Comparison of ENCODE assay signal across 1 cellular context in the genomic region with DNA sequence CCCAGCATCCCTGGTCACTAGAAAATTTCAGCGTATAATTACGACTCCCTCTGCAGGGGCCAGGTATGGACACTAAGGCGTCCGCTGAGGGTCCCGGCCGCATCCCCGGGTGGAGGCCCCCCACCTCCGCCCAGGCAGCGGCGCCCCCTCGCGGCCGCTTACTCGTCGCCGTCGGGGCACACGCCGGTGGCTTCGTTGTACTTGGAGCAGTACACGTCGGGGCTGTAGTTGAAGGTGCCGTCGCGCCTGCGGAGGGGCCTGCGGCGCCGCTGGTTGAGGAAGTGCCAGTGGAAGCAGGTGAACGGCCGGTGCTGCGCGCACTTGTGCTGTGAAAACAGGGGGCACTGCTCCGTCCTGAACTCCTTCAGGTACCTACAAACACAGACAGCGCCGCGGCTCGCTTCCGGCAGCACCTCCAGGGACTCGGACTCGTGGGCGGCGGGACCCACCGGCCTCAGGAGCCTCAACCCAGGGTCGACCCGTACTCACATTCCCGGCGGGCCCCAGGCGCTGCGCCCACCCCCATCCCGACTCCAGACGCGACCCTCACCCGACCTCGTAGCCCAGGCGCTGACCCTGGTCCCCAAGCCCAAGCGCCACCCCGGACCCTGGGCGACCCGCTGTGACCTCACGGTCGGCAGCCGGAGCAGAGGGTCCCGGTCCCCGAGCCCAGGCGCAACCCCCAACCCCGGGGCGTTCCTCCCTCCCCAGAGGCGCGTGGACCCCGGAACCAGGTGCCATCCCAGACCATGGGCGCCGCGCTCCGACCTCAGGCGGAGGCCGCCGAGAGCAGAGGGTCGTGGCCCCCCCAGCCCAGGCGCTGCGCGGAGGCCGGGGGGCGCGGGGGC.
TF ChIP-seq lines count a peak whose summit lies in the region.

No MANE protein-coding gene starts in this region.

TF ChIP-seq in K562, 482 proteins besides CTCF, POLR2A, EP300 and RAD21 (continued from another document and continues in another):
- TF ChIP-seq, protein P1, sequence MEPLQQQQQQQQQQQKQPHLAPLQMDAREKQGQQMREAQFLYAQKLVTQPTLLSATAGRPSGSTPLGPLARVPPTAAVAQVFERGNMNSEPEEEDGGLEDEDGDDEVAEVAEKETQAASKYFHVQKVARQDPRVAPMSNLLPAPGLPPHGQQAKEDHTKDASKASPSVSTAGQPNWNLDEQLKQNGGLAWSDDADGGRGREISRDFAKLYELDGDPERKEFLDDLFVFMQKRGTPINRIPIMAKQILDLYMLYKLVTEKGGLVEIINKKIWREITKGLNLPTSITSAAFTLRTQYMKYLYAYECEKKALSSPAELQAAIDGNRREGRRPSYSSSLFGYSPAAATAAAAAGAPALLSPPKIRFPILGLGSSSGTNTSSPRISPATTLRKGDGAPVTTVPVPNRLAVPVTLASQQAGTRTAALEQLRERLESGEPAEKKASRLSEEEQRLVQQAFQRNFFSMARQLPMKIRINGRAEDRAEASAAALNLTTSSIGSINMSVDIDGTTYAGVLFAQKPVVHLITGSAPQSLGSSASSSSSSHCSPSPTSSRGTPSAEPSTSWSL (CRISPR knock-in tag; IDR thresholded peaks at IDR 0.05; ENCODE audit: borderline replicate concordance): no peak
- TF ChIP-seq C11orf30 (IDR thresholded peaks at IDR 0.05; ENCODE audit: low read depth) (no peak), SIN3B (IDR thresholded peaks at IDR 0.05; ENCODE audit: low read depth) (peak; percentile 41; the same call in 1 of the 2 replicates), ZNF146 (CRISPR knock-in tag; IDR thresholded peaks at IDR 0.05; ENCODE audit: unreplicated experiment) (no peak), HSF4 (CRISPR knock-in tag; IDR thresholded peaks at IDR 0.05; ENCODE audit: borderline replicate concordance) (no peak), ZC3H11A (IDR thresholded peaks at IDR 0.05; ENCODE audit: low read depth, low read length) (no peak), RBM15 (IDR thresholded peaks at IDR 0.05; ENCODE audit: insufficient read depth, low read length) (no peak), ERF (CRISPR knock-in tag; IDR thresholded peaks at IDR 0.05) (0 out of 2 replicates have a peak, but pooled peaks have one; percentile 60), ZNF175 (CRISPR knock-in tag; IDR thresholded peaks at IDR 0.05; ENCODE audit: low read depth) (no peak), CBX5 (IDR thresholded peaks at IDR 0.05; ENCODE audit: borderline replicate concordance, low read depth) (no peak), TRIM24 (IDR thresholded peaks at IDR 0.05) (peak in 1 of 2 experiments; percentile 96; a peak in 2 of 4 replicates), SMARCC2 (IDR thresholded peaks at IDR 0.05; ENCODE audit: low read depth) (no peak), DACH1 (IDR thresholded peaks at IDR 0.05; ENCODE audit: partially characterized antibody) (no peak), TARDBP (IDR thresholded peaks at IDR 0.05) (no peak), ADNP (tag; IDR thresholded peaks at IDR 0.05) (no peak), HEY1 (CRISPR knock-in tag; IDR thresholded peaks at IDR 0.05; ENCODE audit: borderline replicate concordance) (no peak), FOXP1 (CRISPR knock-in tag; IDR thresholded peaks at IDR 0.05) (no peak; the same call in 1 of the 2 replicates), NFIC (IDR thresholded peaks at IDR 0.05) (peak; percentile 97), ZNF785 (CRISPR knock-in tag; IDR thresholded peaks at IDR 0.05) (no peak), CBFA2T3 (IDR thresholded peaks at IDR 0.05) (no peak), CBFA2T2 (conservative IDR thresholded peaks at IDR 0.05) (no peak), HDAC2 (IDR thresholded peaks at IDR 0.05) (no peak), KDM1A (IDR thresholded peaks at IDR 0.05) (peak in 1 of 2 experiments; percentile 85; a peak in 2 of 4 replicates), NRF1 (conservative IDR thresholded peaks at IDR 0.05 in 1 of 2, IDR thresholded peaks at IDR 0.05 in 1 of 2) (peak; percentile 40 to 48; a peak in 3 of 4 replicates), KLF13 (tag; IDR thresholded peaks at IDR 0.05; ENCODE audit: borderline replicate concordance, low read depth) (0 out of 2 replicates have a peak, but pooled peaks have one; percentile 30), MAZ (CRISPR knock-in tag; conservative IDR thresholded peaks at IDR 0.05 in 1 of 2, IDR thresholded peaks at IDR 0.05 in 1 of 2) (peak; percentile 84), CEBPG (CRISPR knock-in tag; IDR thresholded peaks at IDR 0.05) (no peak; the same call in 1 of the 2 replicates), CEBPG (tag; conservative IDR thresholded peaks at IDR 0.05 in 1 of 2, IDR thresholded peaks at IDR 0.05 in 1 of 2) (no peak), BRD4 (IDR thresholded peaks at IDR 0.05) (no peak)
- TF ChIP-seq, protein P2, sequence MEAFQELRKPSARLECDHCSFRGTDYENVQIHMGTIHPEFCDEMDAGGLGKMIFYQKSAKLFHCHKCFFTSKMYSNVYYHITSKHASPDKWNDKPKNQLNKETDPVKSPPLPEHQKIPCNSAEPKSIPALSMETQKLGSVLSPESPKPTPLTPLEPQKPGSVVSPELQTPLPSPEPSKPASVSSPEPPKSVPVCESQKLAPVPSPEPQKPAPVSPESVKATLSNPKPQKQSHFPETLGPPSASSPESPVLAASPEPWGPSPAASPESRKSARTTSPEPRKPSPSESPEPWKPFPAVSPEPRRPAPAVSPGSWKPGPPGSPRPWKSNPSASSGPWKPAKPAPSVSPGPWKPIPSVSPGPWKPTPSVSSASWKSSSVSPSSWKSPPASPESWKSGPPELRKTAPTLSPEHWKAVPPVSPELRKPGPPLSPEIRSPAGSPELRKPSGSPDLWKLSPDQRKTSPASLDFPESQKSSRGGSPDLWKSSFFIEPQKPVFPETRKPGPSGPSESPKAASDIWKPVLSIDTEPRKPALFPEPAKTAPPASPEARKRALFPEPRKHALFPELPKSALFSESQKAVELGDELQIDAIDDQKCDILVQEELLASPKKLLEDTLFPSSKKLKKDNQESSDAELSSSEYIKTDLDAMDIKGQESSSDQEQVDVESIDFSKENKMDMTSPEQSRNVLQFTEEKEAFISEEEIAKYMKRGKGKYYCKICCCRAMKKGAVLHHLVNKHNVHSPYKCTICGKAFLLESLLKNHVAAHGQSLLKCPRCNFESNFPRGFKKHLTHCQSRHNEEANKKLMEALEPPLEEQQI (IDR thresholded peaks at IDR 0.05): no peak
- TF ChIP-seq, protein P3, sequence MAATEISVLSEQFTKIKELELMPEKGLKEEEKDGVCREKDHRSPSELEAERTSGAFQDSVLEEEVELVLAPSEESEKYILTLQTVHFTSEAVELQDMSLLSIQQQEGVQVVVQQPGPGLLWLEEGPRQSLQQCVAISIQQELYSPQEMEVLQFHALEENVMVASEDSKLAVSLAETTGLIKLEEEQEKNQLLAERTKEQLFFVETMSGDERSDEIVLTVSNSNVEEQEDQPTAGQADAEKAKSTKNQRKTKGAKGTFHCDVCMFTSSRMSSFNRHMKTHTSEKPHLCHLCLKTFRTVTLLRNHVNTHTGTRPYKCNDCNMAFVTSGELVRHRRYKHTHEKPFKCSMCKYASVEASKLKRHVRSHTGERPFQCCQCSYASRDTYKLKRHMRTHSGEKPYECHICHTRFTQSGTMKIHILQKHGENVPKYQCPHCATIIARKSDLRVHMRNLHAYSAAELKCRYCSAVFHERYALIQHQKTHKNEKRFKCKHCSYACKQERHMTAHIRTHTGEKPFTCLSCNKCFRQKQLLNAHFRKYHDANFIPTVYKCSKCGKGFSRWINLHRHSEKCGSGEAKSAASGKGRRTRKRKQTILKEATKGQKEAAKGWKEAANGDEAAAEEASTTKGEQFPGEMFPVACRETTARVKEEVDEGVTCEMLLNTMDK (IDR thresholded peaks at IDR 0.05; ENCODE audit: borderline replicate concordance, insufficient read depth, low read depth, low read length, poor library complexity, severe bottlenecking): peak; percentile 68
- TF ChIP-seq, protein P4, sequence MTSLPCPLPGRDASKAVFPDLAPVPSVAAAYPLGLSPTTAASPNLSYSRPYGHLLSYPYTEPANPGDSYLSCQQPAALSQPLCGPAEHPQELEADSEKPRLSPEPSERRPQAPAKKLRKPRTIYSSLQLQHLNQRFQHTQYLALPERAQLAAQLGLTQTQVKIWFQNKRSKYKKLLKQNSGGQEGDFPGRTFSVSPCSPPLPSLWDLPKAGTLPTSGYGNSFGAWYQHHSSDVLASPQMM (CRISPR knock-in tag; IDR thresholded peaks at IDR 0.05): no peak
- TF ChIP-seq, protein P5, sequence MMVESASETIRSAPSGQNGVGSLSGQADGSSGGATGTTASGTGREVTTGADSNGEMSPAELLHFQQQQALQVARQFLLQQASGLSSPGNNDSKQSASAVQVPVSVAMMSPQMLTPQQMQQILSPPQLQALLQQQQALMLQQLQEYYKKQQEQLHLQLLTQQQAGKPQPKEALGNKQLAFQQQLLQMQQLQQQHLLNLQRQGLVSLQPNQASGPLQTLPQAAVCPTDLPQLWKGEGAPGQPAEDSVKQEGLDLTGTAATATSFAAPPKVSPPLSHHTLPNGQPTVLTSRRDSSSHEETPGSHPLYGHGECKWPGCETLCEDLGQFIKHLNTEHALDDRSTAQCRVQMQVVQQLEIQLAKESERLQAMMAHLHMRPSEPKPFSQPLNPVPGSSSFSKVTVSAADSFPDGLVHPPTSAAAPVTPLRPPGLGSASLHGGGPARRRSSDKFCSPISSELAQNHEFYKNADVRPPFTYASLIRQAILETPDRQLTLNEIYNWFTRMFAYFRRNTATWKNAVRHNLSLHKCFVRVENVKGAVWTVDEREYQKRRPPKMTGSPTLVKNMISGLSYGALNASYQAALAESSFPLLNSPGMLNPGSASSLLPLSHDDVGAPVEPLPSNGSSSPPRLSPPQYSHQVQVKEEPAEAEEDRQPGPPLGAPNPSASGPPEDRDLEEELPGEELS (CRISPR knock-in tag; IDR thresholded peaks at IDR 0.05; ENCODE audit: borderline replicate concordance): 0 out of 2 replicates have a peak, but pooled peaks have one; percentile 66
- TF ChIP-seq, protein P6, sequence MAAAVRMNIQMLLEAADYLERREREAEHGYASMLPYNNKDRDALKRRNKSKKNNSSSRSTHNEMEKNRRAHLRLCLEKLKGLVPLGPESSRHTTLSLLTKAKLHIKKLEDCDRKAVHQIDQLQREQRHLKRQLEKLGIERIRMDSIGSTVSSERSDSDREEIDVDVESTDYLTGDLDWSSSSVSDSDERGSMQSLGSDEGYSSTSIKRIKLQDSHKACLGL (CRISPR knock-in tag; IDR thresholded peaks at IDR 0.05; ENCODE audit: borderline replicate concordance, poor library complexity, severe bottlenecking): no peak
- TF ChIP-seq, protein P7, sequence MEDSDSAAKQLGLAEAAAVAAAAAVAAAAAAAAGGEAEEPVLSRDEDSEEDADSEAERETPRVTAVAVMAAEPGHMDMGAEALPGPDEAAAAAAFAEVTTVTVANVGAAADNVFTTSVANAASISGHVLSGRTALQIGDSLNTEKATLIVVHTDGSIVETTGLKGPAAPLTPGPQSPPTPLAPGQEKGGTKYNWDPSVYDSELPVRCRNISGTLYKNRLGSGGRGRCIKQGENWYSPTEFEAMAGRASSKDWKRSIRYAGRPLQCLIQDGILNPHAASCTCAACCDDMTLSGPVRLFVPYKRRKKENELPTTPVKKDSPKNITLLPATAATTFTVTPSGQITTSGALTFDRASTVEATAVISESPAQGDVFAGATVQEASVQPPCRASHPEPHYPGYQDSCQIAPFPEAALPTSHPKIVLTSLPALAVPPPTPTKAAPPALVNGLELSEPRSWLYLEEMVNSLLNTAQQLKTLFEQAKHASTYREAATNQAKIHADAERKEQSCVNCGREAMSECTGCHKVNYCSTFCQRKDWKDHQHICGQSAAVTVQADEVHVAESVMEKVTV (CRISPR knock-in tag; IDR thresholded peaks at IDR 0.05): 0 out of 2 replicates have a peak, but pooled peaks have one; percentile 55
- TF ChIP-seq, protein P8, sequence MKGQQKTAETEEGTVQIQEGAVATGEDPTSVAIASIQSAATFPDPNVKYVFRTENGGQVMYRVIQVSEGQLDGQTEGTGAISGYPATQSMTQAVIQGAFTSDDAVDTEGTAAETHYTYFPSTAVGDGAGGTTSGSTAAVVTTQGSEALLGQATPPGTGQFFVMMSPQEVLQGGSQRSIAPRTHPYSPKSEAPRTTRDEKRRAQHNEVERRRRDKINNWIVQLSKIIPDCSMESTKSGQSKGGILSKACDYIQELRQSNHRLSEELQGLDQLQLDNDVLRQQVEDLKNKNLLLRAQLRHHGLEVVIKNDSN (CRISPR knock-in tag; IDR thresholded peaks at IDR 0.05): no peak
- TF ChIP-seq, protein P9, sequence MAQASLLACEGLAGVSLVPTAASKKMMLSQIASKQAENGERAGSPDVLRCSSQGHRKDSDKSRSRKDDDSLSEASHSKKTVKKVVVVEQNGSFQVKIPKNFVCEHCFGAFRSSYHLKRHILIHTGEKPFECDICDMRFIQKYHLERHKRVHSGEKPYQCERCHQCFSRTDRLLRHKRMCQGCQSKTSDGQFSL (CRISPR knock-in tag; IDR thresholded peaks at IDR 0.05): peak; percentile 74; the same call in 1 of the 2 replicates
- TF ChIP-seq, protein P9 (tag; IDR thresholded peaks at IDR 0.05): no peak
- TF ChIP-seq, protein P10, sequence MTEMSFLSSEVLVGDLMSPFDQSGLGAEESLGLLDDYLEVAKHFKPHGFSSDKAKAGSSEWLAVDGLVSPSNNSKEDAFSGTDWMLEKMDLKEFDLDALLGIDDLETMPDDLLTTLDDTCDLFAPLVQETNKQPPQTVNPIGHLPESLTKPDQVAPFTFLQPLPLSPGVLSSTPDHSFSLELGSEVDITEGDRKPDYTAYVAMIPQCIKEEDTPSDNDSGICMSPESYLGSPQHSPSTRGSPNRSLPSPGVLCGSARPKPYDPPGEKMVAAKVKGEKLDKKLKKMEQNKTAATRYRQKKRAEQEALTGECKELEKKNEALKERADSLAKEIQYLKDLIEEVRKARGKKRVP (CRISPR knock-in tag; IDR thresholded peaks at IDR 0.05): no peak
